ENCODE assay signal across 8 cellular contexts in the genomic region with DNA sequence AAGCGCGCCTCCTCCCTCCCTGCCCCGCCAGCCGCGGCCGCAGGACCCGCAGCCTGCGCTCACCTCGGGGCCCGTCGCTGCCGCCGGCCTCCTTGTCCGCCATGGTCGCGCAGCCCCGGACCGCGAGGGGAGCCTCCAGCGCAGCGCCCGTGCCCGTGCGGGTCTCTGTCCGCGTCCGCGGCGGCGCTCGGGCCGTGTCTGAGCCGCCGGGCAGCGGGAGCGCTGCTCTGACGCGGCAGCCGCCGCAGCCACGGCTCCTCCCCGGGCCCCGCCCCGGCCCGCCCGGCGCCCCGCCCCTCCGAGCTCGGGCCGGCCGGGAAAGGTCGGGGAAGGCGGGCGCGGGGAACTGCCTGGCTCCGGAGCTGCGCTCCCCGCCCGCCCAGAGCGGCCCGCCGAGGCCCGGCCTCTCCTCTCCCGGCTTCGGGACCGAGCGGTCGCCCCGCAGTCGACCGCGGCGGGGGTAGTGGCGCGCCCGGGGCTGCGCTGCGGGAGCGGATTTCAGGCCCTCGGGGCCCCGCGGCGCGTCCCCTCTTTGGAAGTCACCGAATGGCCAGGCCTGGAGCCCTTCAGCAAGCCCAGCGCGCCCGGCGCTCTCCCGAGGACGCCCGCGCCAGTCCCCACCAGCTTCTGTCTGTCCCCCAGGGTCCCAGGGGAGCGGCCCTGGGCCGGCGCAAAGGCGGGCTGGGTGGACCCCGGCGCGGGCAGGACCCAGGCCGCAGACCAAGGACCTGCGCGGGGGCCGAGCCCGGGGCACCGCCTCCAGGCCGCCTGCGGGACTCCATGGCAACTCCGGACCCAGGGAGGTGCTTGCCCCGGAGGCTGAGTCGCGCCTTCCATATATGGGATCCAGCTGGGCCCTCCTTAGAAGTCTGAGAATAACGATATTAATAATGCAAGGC. TPM values are rescaled to one million over a fixed set of nuclear protein-coding genes. Genes with fewer than 3 reads are reported as not detected.
DNase-seq lines count a peak whose midpoint lies in the region; ATAC-seq and TF ChIP-seq lines count a peak whose summit lies in the region.

TSS of gene HSPA12A (minus strand) at position 200 of the 899 bp plus-strand sequence. CDS start at position 103, 97 bp downstream.

- DNase-seq in CD14-positive monocyte (ENCODE audit: low spot score): no peak
- DNase-seq in GM19240 (ENCODE audit: insufficient read length, low spot score): peak; percentile 59
- peak; percentile 86 for DNase-seq in RWPE1 (ENCODE audit: low spot score)
- DNase-seq in cardiac septum (ENCODE audit: low spot score): peak; percentile 85
- no peak for DNase-seq in omental fat pad (ENCODE audit: low spot score)
- DNase-seq in upper lobe of right lung: peak; percentile 89

- no peaks in the 10 kb centered on the region for H3K9me3 ChIP-seq in upper lobe of right lung

- H3K4me3 ChIP-seq in upper lobe of right lung: peak within 1 kb of the TSS; percentile 70

- WGBS in adipose tissue, 3 donors: 0 to 1% (median 1%) methylated on average over 59 to 114 of the region's 114 CpGs

- H3K27me3 Mint-ChIP-seq in CD14-positive monocyte (ENCODE audit: low read depth in 3 of 3): peaks cover 60 to 84% (median 63%) of the 10 kb centered on the region in 3 donors

- ATAC-seq in HG03342 (IDR thresholded peaks at IDR 0.05; ENCODE audit: unreplicated experiment) (peak; percentile 93), omental fat pad (ENCODE audit: low FRiP score) (peak; percentile 90), upper lobe of right lung (peak; percentile 95)

- intact Hi-C loops in CD14-positive monocyte (cut with micrococcal nuclease): no loop called here
- intact Hi-C loops in cardiac septum (cut with DNase I): loop anchor here (2.0 kb wide), 1 partner anchor 60 kb away; no protein-coding TSS in a partner anchor
- intact Hi-C loops in upper lobe of right lung (cut with DNase I): no loop called here

- peaks cover 4% of the 10 kb centered on the region for H3K4me1 Mint-ChIP-seq in CD14-positive monocyte

- no peaks in the 10 kb centered on the region for H3K36me3 ChIP-seq in upper lobe of right lung

- peaks cover 0 to 20% (median 10%) of the 10 kb centered on the region in 7 donors for H3K9me3 Mint-ChIP-seq in CD14-positive monocyte

- H3K4me1 ChIP-seq in upper lobe of right lung: no peaks in the 10 kb centered on the region

- peak within 1 kb of the TSS; percentile 70 to 82 for H3K4me3 Mint-ChIP-seq in CD14-positive monocyte

- CTCF ChIA-PET in RWPE1 (lab: Yijun Ruan, JAX): interaction anchor here (0.5 to 1.8 kb wide), 4 partner anchors 46 to 474 kb away, joined by 3 to 11 read pairs (median 3); no protein-coding TSS in a partner anchor

- TF ChIP-seq CTCF in CD14-positive monocyte (IDR thresholded peaks at IDR 0.05) (no peak), RWPE1 (conservative IDR thresholded peaks at IDR 0.05; ENCODE audit: low read depth) (no peak), omental fat pad (IDR thresholded peaks at IDR 0.05) (no peak), upper lobe of right lung (IDR thresholded peaks at IDR 0.05) (no peak)

- POLR2A ChIA-PET in RWPE1 (lab: Yijun Ruan, JAX; ENCODE audit: low non-redundant PET): interaction anchor here (0.6 to 1.4 kb wide), 5 partner anchors 11 to 949 kb away, joined by 3 to 8 read pairs (median 4); no protein-coding TSS in a partner anchor

- no peak within 1 kb of the TSS for H3K27ac Mint-ChIP-seq in CD14-positive monocyte

- H3K36me3 Mint-ChIP-seq in CD14-positive monocyte: peaks cover 0 to 1% of the 10 kb centered on the region in 2 donors

- H3K27me3 ChIP-seq in upper lobe of right lung: peaks cover 19% of the 10 kb centered on the region

- H3K27ac ChIP-seq in RWPE1: peak within 1 kb of the TSS; percentile 87
- no peak within 1 kb of the TSS for H3K27ac ChIP-seq in adipose tissue (ENCODE audit: low read depth, low read length)
- peak within 1 kb of the TSS; percentile 85 for H3K27ac ChIP-seq in upper lobe of right lung

RNA-seq across cellular contexts. Expression of gene HSPA12A, which starts in this region (rescaled TPM):
- not detected for polyA plus RNA-seq in CD14-positive monocyte
- 10 to 100 TPM in 2 of 3 donors, 1 to 10 TPM in 1; 4.8 to 30.8 (median 10.5) TPM for polyA plus RNA-seq in adipose tissue
- total RNA-seq in cardiac septum: 8.1 TPM
- 10 to 100 TPM; 20.2 to 55.1 (median 32.5) TPM for total RNA-seq in omental fat pad
- 7.4 TPM for total RNA-seq in upper lobe of right lung

Comparison
In these comparisons a context has a peak if more than half of its experiments do, and no peak if none do; other contexts are left out.
1. RNA of gene HSPA12A (polyA plus RNA-seq): 4.8 to 30.8 TPM in adipose tissue; not detected in CD14-positive monocyte; every median in the first group is over 4 times any median in the second.
2. DNase-seq: peak in GM19240 (single experiment), RWPE1 (single experiment), cardiac septum (single experiment) and upper lobe of right lung (single experiment); none in CD14-positive monocyte (single experiment) and omental fat pad (single experiment).
3. Peak in every context shown above with its lines, with median percentiles within 50 percentile points of each other: ATAC-seq.